In genomic region chrX:49812177-49812576, GRCh38 we compare ENCODE assay signal across 1 cellular context.
TF ChIP-seq lines count a peak whose summit lies in the region.

No MANE protein-coding gene starts in this region.

TF ChIP-seq in HepG2, 621 proteins besides CTCF, POLR2A, EP300 and RAD21 (continued from another document and continues in another):
- TF ChIP-seq, protein P1, sequence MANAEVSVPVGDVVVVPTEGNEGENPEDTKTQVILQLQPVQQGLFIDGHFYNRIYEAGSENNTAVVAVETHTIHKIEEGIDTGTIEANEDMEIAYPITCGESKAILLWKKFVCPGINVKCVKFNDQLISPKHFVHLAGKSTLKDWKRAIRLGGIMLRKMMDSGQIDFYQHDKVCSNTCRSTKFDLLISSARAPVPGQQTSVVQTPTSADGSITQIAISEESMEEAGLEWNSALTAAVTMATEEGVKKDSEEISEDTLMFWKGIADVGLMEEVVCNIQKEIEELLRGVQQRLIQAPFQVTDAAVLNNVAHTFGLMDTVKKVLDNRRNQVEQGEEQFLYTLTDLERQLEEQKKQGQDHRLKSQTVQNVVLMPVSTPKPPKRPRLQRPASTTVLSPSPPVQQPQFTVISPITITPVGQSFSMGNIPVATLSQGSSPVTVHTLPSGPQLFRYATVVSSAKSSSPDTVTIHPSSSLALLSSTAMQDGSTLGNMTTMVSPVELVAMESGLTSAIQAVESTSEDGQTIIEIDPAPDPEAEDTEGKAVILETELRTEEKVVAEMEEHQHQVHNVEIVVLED (CRISPR knock-in tag; IDR thresholded peaks at IDR 0.05; ENCODE audit: borderline replicate concordance), result no peak
- TF ChIP-seq ZKSCAN5 (CRISPR knock-in tag; IDR thresholded peaks at IDR 0.05), result no peak
- TF ChIP-seq PRDM10 (CRISPR knock-in tag; IDR thresholded peaks at IDR 0.05; ENCODE audit: low read depth), result no peak
- no peak for TF ChIP-seq CHCHD3 (CRISPR knock-in tag; IDR thresholded peaks at IDR 0.05)
- no peak for TF ChIP-seq ZMYM4 (CRISPR knock-in tag; IDR thresholded peaks at IDR 0.05)
- TF ChIP-seq SPEN (CRISPR knock-in tag; IDR thresholded peaks at IDR 0.05; ENCODE audit: low read depth), result no peak
- no peak for TF ChIP-seq ZNF737 (CRISPR knock-in tag; IDR thresholded peaks at IDR 0.05; ENCODE audit: borderline replicate concordance)
- no peak for TF ChIP-seq MAFF (IDR thresholded peaks at IDR 0.05; ENCODE audit: low read depth, low read length)
- TF ChIP-seq, protein P2, sequence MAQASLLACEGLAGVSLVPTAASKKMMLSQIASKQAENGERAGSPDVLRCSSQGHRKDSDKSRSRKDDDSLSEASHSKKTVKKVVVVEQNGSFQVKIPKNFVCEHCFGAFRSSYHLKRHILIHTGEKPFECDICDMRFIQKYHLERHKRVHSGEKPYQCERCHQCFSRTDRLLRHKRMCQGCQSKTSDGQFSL (CRISPR knock-in tag; IDR thresholded peaks at IDR 0.05), result no peak
- TF ChIP-seq ZNF570 (CRISPR knock-in tag; IDR thresholded peaks at IDR 0.05; ENCODE audit: borderline replicate concordance), result no peak
- TF ChIP-seq, protein P3, sequence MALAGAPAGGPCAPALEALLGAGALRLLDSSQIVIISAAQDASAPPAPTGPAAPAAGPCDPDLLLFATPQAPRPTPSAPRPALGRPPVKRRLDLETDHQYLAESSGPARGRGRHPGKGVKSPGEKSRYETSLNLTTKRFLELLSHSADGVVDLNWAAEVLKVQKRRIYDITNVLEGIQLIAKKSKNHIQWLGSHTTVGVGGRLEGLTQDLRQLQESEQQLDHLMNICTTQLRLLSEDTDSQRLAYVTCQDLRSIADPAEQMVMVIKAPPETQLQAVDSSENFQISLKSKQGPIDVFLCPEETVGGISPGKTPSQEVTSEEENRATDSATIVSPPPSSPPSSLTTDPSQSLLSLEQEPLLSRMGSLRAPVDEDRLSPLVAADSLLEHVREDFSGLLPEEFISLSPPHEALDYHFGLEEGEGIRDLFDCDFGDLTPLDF (CRISPR knock-in tag; IDR thresholded peaks at IDR 0.05), result no peak
- no peak for TF ChIP-seq DBP (CRISPR knock-in tag; IDR thresholded peaks at IDR 0.05; ENCODE audit: not compliant biosample characterization)
- TF ChIP-seq ZNF160 (CRISPR knock-in tag; IDR thresholded peaks at IDR 0.05), result no peak
- TF ChIP-seq GABPA (IDR thresholded peaks at IDR 0.05; ENCODE audit: low read depth, low read length), result no peak
- TF ChIP-seq GABPA (CRISPR knock-in tag; IDR thresholded peaks at IDR 0.05; ENCODE audit: low read depth), result no peak
- TF ChIP-seq, protein P4, sequence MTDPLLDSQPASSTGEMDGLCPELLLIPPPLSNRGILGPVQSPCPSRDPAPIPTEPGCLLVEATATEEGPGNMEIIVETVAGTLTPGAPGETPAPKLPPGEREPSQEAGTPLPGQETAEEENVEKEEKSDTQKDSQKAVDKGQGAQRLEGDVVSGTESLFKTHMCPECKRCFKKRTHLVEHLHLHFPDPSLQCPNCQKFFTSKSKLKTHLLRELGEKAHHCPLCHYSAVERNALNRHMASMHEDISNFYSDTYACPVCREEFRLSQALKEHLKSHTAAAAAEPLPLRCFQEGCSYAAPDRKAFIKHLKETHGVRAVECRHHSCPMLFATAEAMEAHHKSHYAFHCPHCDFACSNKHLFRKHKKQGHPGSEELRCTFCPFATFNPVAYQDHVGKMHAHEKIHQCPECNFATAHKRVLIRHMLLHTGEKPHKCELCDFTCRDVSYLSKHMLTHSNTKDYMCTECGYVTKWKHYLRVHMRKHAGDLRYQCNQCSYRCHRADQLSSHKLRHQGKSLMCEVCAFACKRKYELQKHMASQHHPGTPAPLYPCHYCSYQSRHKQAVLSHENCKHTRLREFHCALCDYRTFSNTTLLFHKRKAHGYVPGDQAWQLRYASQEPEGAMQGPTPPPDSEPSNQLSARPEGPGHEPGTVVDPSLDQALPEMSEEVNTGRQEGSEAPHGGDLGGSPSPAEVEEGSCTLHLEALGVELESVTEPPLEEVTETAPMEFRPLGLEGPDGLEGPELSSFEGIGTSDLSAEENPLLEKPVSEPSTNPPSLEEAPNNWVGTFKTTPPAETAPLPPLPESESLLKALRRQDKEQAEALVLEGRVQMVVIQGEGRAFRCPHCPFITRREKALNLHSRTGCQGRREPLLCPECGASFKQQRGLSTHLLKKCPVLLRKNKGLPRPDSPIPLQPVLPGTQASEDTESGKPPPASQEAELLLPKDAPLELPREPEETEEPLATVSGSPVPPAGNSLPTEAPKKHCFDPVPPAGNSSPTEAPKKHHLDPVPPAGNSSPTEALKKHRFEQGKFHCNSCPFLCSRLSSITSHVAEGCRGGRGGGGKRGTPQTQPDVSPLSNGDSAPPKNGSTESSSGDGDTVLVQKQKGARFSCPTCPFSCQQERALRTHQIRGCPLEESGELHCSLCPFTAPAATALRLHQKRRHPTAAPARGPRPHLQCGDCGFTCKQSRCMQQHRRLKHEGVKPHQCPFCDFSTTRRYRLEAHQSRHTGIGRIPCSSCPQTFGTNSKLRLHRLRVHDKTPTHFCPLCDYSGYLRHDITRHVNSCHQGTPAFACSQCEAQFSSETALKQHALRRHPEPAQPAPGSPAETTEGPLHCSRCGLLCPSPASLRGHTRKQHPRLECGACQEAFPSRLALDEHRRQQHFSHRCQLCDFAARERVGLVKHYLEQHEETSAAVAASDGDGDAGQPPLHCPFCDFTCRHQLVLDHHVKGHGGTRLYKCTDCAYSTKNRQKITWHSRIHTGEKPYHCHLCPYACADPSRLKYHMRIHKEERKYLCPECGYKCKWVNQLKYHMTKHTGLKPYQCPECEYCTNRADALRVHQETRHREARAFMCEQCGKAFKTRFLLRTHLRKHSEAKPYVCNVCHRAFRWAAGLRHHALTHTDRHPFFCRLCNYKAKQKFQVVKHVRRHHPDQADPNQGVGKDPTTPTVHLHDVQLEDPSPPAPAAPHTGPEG (CRISPR knock-in tag; IDR thresholded peaks at IDR 0.05), result no peak
- TF ChIP-seq ERF (CRISPR knock-in tag; IDR thresholded peaks at IDR 0.05), result no peak
- TF ChIP-seq ZNF180 (CRISPR knock-in tag; IDR thresholded peaks at IDR 0.05; ENCODE audit: borderline replicate concordance, low read depth), result no peak
- no peak for TF ChIP-seq MIER2 (CRISPR knock-in tag; IDR thresholded peaks at IDR 0.05)
- no peak for TF ChIP-seq GATAD1 (CRISPR knock-in tag; IDR thresholded peaks at IDR 0.05)
- no peak for TF ChIP-seq HIC2 (CRISPR knock-in tag; IDR thresholded peaks at IDR 0.05; ENCODE audit: low read depth)
- TF ChIP-seq ZBED4 (CRISPR knock-in tag; IDR thresholded peaks at IDR 0.05; ENCODE audit: borderline replicate concordance), result no peak
- no peak for TF ChIP-seq SP4 (CRISPR knock-in tag; IDR thresholded peaks at IDR 0.05)
- no peak for TF ChIP-seq CBX1 (IDR thresholded peaks at IDR 0.05; ENCODE audit: low read depth)
- TF ChIP-seq MLX (CRISPR knock-in tag; IDR thresholded peaks at IDR 0.05), result no peak
- 0 out of 2 replicates have a peak, but pooled peaks have one; percentile 48 for TF ChIP-seq RCOR2 (CRISPR knock-in tag; IDR thresholded peaks at IDR 0.05)
- no peak for TF ChIP-seq HNRNPLL (IDR thresholded peaks at IDR 0.05; ENCODE audit: low read depth, low read length, poor library complexity, severe bottlenecking)
- TF ChIP-seq ZNF782 (CRISPR knock-in tag; IDR thresholded peaks at IDR 0.05; ENCODE audit: borderline replicate concordance), result no peak
- TF ChIP-seq SAP130 (CRISPR knock-in tag; IDR thresholded peaks at IDR 0.05; ENCODE audit: low read depth), result peak; percentile 55
- no peak for TF ChIP-seq FOXO1 (CRISPR knock-in tag; IDR thresholded peaks at IDR 0.05)
- TF ChIP-seq ZNF264 (CRISPR knock-in tag; IDR thresholded peaks at IDR 0.05), result no peak
- no peak for TF ChIP-seq DMAP1 (CRISPR knock-in tag; IDR thresholded peaks at IDR 0.05)
- TF ChIP-seq ZBTB26 (CRISPR knock-in tag; IDR thresholded peaks at IDR 0.05; ENCODE audit: borderline replicate concordance), result no peak
- no peak for TF ChIP-seq MYPOP (CRISPR knock-in tag; IDR thresholded peaks at IDR 0.05)
- TF ChIP-seq HHEX (CRISPR knock-in tag; IDR thresholded peaks at IDR 0.05), result peak; percentile 70
- TF ChIP-seq ZNF468 (CRISPR knock-in tag; IDR thresholded peaks at IDR 0.05), result no peak
- no peak for TF ChIP-seq NFRKB (IDR thresholded peaks at IDR 0.05)
- TF ChIP-seq ZNF75D (CRISPR knock-in tag; IDR thresholded peaks at IDR 0.05; ENCODE audit: borderline replicate concordance), result no peak
